ENCODE assay signal across 19 cellular contexts in the genomic region with DNA sequence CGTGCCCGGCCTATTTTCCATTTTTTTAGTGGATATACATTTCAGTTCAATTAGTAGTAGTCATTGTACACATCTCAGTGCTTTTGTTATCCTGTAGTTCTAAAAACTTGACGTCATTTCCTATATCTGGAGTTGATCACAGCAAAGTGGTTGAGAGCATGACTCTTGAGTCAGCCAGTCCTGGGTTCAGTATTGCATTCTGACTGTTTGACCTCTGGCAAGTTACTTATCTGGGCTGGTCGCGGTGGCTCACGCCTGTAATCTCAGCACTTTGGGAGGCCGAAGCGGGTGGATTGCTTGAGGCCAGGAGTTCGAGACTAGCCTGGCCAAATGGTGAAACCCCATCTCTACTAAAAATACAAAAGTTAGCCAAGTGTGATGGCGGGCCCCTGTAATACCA. TPM values are rescaled to one million over a fixed set of nuclear protein-coding genes. Genes with fewer than 3 reads are reported as not detected.
A peak's percentile ranks its signal among the peaks of the same experiment; 100 is the strongest.
DNase-seq lines count a peak whose midpoint lies in the region; FAIRE-seq and TF ChIP-seq lines count a peak whose summit lies in the region.
"Had no signal": no experiment of that assay in that cellular context is flagged by ENCODE, and none has a peak within 500 bp of the region (broad histone marks: within the 10 kb centered on the region; RNA-seq: fewer than 3 reads in every experiment).

No MANE protein-coding gene starts in this region.

- H3K36me3 ChIP-seq in astrocyte (ENCODE audit: insufficient read depth, low read length) = no peaks in the 10 kb centered on the region
- H3K36me3 ChIP-seq: left lung had no signal

- no peaks in the 10 kb centered on the region for H3K9me3 Mint-ChIP-seq in astrocyte (ENCODE audit: unreplicated experiment)
- H3K9me3 Mint-ChIP-seq: dendritic cell treated with granulocyte-macrophage colony-stimulating factor and Interleukin-4, amounts not matched to agents 40 ng/mL and 50 ng/mL, for 4 days had no signal

- no peaks in the 10 kb centered on the region for H3K27me3 ChIP-seq in astrocyte (ENCODE audit: insufficient read depth, low read length)
- H3K27me3 ChIP-seq: left lung had no signal

- no peak overlapping the region for H3K4me3 ChIP-seq in astrocyte (ENCODE audit: insufficient read depth, low read depth, low read length)
- H3K4me3 ChIP-seq: left lung had no signal

- TF ChIP-seq CTCF in astrocyte (IDR thresholded peaks at IDR 0.05; ENCODE audit: insufficient read depth, low read depth, low read length) = no peak

- no peak overlapping the region for H2AFZ ChIP-seq in astrocyte (ENCODE audit: low read depth, low read length)

- H3K4me2 ChIP-seq in astrocyte (ENCODE audit: low read length) = no peak overlapping the region

- H3K4me3 Mint-ChIP-seq in astrocyte (ENCODE audit: unreplicated experiment) = no peak overlapping the region
- H3K4me3 Mint-ChIP-seq: activated naive CD8-positive, alpha-beta T cell; brain; dendritic cell treated with granulocyte-macrophage colony-stimulating factor and Interleukin-4, amounts not matched to agents 40 ng/mL and 50 ng/mL, for 4 days had no signal

- H3K4me1 Mint-ChIP-seq in astrocyte (ENCODE audit: low read depth, unreplicated experiment) = peaks cover 10% of the 10 kb centered on the region
- H3K4me1 Mint-ChIP-seq: brain had no signal

- H3K9ac ChIP-seq in astrocyte (ENCODE audit: low read length) = no peak overlapping the region

- no peaks in the 10 kb centered on the region for H3K36me3 Mint-ChIP-seq in astrocyte (ENCODE audit: low read depth, unreplicated experiment)
- H3K36me3 Mint-ChIP-seq: activated naive CD8-positive, alpha-beta T cell; brain had no signal

- H3K27me3 Mint-ChIP-seq in astrocyte (ENCODE audit: low read depth, unreplicated experiment) = peaks cover 6% of the 10 kb centered on the region
- H3K27me3 Mint-ChIP-seq: activated naive CD8-positive, alpha-beta T cell had no signal

- DNase-seq in stimulated activated CD4-positive, alpha-beta T cell treated with anti-CD3 and anti-CD28 coated beads, Interleukin-15, amount 100 ng/mL, for 24 hours = peak; percentile 40
- DNase-seq in stimulated activated CD4-positive, alpha-beta T cell treated with anti-CD3 and anti-CD28 coated beads, Interleukin-4, amount 100 ng/mL, for 4 hours = no peak
- DNase-seq in MV-4-11 (lab: John Stamatoyannopoulos, UW) (peak; percentile 59), astrocyte (ENCODE audit: low read depth) (peak; percentile 53), NCI-H446 treated with DMSO at 0.1 percent for 48 hours (lab: John Stamatoyannopoulos, UW) (no peak), SK-N-DZ (ENCODE audit: low spot score) (no peak), NCI-H526 (lab: John Stamatoyannopoulos, UW) (no peak)
- DNase-seq in stimulated activated CD4-positive, alpha-beta T cell treated with anti-CD3 and anti-CD28 coated beads, Interleukin-4, amount 100 ng/mL, for 48 hours (ENCODE audit: low read depth in 2 of 2) = peak; percentile 17 to 23
- DNase-seq: DND-41, left lung, NCI-H1048, NCI-H2029 treated with DMSO at 0.1 percent for 48 hours, NCI-H524, Right ventricle myocardium superior had no signal

- no peak overlapping the region for H3K27ac ChIP-seq in astrocyte (ENCODE audit: low read depth, low read length)
- H3K27ac ChIP-seq: left lung had no signal

- no peaks in the 10 kb centered on the region for H3K79me2 ChIP-seq in astrocyte (ENCODE audit: insufficient read depth, low read length)

- no peaks in the 10 kb centered on the region for H3K9me3 ChIP-seq in astrocyte (ENCODE audit: insufficient read depth, low read depth, low read length)
- H3K9me3 ChIP-seq: left lung had no signal

- H3K27ac Mint-ChIP-seq in astrocyte (ENCODE audit: unreplicated experiment) = no peak overlapping the region
- H3K27ac Mint-ChIP-seq: brain; dendritic cell treated with granulocyte-macrophage colony-stimulating factor and Interleukin-4, amounts not matched to agents 40 ng/mL and 50 ng/mL, for 4 days had no signal

- FAIRE-seq in astrocyte (lab: Jason Lieb, UNC) = no peak
- FAIRE-seq: H1, urothelium cell line had no signal

- no peaks in the 10 kb centered on the region for H4K20me1 ChIP-seq in astrocyte (ENCODE audit: insufficient read depth, low read length)

- H3K4me1 ChIP-seq in astrocyte (ENCODE audit: insufficient read depth, low read length) = peaks cover 8% of the 10 kb centered on the region

RNA-seq across cellular contexts. Expression of gene PPM1B, which starts 50.4 kb away (rescaled TPM):
- 39.3 and 39.4 TPM in 2 replicates for total RNA-seq in astrocyte
- 26.7 and 29.7 TPM in 2 replicates for polyA plus RNA-seq in SK-N-DZ (2014; cell fraction: cytosol; rRNA removed)
- 19.2 and 21.8 TPM in 2 replicates for polyA plus RNA-seq in SK-N-DZ (2014; cell fraction: nucleus; rRNA removed)

Comparison
In these comparisons a context has a peak if more than half of its experiments do, and no peak if none do; other contexts are left out.
1. DNase-seq: peak in stimulated activated CD4-positive, alpha-beta T cell treated with anti-CD3 and anti-CD28 coated beads, Interleukin-15, amount 100 ng/mL, for 24 hours (single experiment), MV-4-11 (single experiment), astrocyte (single experiment) and stimulated activated CD4-positive, alpha-beta T cell treated with anti-CD3 and anti-CD28 coated beads, Interleukin-4, amount 100 ng/mL, for 48 hours (2 of 2); none in stimulated activated CD4-positive, alpha-beta T cell treated with anti-CD3 and anti-CD28 coated beads, Interleukin-4, amount 100 ng/mL, for 4 hours (0 of 2), NCI-H446 treated with DMSO at 0.1 percent for 48 hours (single experiment), SK-N-DZ (single experiment) and NCI-H526 (0 of 2).